8 cellular contexts compared by ENCODE assay signal in the genomic region with DNA sequence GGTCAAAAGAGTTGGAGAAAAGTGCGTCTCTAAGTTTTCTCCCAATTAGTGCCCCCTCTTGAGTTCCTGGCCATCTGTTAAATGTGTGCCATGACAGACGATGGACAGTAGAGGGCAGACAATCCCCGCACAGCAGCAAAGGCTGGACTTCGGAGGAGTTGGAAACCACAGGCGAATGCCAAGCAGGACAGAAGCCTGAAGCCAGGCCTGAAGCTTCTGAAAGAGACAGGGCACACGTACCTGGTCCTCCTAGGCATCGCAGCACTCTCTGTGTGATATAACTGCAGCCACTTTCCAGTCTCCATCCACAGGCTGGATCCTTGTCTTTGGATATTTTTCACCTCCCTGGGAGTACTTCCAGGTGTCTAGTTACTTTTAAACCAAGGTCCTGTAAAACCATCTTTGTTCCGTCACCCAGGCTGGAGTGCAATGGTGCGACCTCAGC. TPM values are rescaled to one million over a fixed set of nuclear protein-coding genes. Genes with fewer than 3 reads are reported as not detected.
DNase-seq lines count a peak whose midpoint lies in the region; ATAC-seq, FAIRE-seq and TF ChIP-seq lines count a peak whose summit lies in the region.

No MANE protein-coding gene starts in this region.

- H3K27ac ChIP-seq in Karpas-422 (ENCODE audit: low read length) (no peak overlapping the region), right atrium auricular region (no peak overlapping the region), prostate gland (no peak overlapping the region)
- no peak overlapping the region for H3K27ac ChIP-seq in effector memory CD4-positive, alpha-beta T cell (ENCODE audit: insufficient read depth, low read length, poor library complexity, severe bottlenecking)

- no peaks in the 10 kb centered on the region for H4K20me1 ChIP-seq in Karpas-422 (ENCODE audit: insufficient read depth, low read depth, low read length)

- peaks cover 27% of the 10 kb centered on the region for H3K4me1 ChIP-seq in Karpas-422 (ENCODE audit: low read length)
- H3K4me1 ChIP-seq in right atrium auricular region: no peaks in the 10 kb centered on the region
- no peaks in the 10 kb centered on the region for H3K4me1 ChIP-seq in prostate gland (replicated peaks)
- H3K4me1 ChIP-seq in effector memory CD4-positive, alpha-beta T cell (ENCODE audit: control insufficient read depth, insufficient read depth, low read length, poor library complexity, severe bottlenecking): no peaks in the 10 kb centered on the region

- H3K79me2 ChIP-seq in Karpas-422 (ENCODE audit: low read length): peaks cover 22% of the 10 kb centered on the region

- H3K9me2 ChIP-seq in Karpas-422 (replicated peaks; ENCODE audit: insufficient read depth, low read length): no peaks in the 10 kb centered on the region

- H3K4me3 ChIP-seq in Karpas-422 (ENCODE audit: low read length) (no peak overlapping the region), astrocyte of the cerebellum (ENCODE audit: low read depth, low read length) (no peak overlapping the region), right atrium auricular region (no peak overlapping the region), prostate gland (no peak overlapping the region)
- no peak overlapping the region for H3K4me3 ChIP-seq in effector memory CD4-positive, alpha-beta T cell (ENCODE audit: insufficient read depth, low read depth, low read length, poor library complexity, severe bottlenecking)

- no peaks in the 10 kb centered on the region for H3K27me3 ChIP-seq in Karpas-422 (ENCODE audit: low read length)
- no peaks in the 10 kb centered on the region for H3K27me3 ChIP-seq in right atrium auricular region
- no peaks in the 10 kb centered on the region for H3K27me3 ChIP-seq in prostate gland (replicated peaks; ENCODE audit: insufficient read depth)
- no peaks in the 10 kb centered on the region for H3K27me3 ChIP-seq in effector memory CD4-positive, alpha-beta T cell (replicated peaks; ENCODE audit: control insufficient read depth, insufficient read depth, low read length, poor library complexity, severe bottlenecking)

- TF ChIP-seq CTCF in astrocyte of the cerebellum (IDR thresholded peaks at IDR 0.05; ENCODE audit: low read depth, low read length, missing control alignments) (peak; percentile 97), right atrium auricular region (IDR thresholded peaks at IDR 0.05) (peak; percentile 70 to 90), prostate gland (IDR thresholded peaks at IDR 0.05) (peak; percentile 57 to 89 (median 78))

- H3K9me3 ChIP-seq in Karpas-422 (ENCODE audit: low read length): no peaks in the 10 kb centered on the region
- no peaks in the 10 kb centered on the region for H3K9me3 ChIP-seq in right atrium auricular region
- H3K9me3 ChIP-seq in prostate gland: no peaks in the 10 kb centered on the region
- H3K9me3 ChIP-seq in effector memory CD4-positive, alpha-beta T cell (ENCODE audit: control insufficient read depth, low read length): no peaks in the 10 kb centered on the region

- DNase-seq in Karpas-422 (peak; percentile 76), SHP77 (lab: John Stamatoyannopoulos, UW) (peak; percentile 67 to 78), astrocyte of the cerebellum (ENCODE audit: low read depth) (peak; percentile 74), right atrium auricular region (ENCODE audit: low spot score) (peak; percentile 80), prostate gland (ENCODE audit: low spot score) (peak; percentile 61)
- DNase-seq in effector memory CD4-positive, alpha-beta T cell: no peak

- 13% methylated on average over 9 of the region's 9 CpGs for WGBS in prostate gland

- intact Hi-C loops in prostate gland (cut with DNase I): loop anchor here (5.0 kb wide), 2 partner anchors 176 to 336 kb away; no protein-coding TSS in a partner anchor

- H2AFZ ChIP-seq in Karpas-422 (ENCODE audit: low read length): no peak overlapping the region

- FAIRE-seq in G401.6 (lab: Jason Lieb, UNC): peak; percentile 89

- no peak overlapping the region for H3K4me2 ChIP-seq in Karpas-422 (ENCODE audit: low read depth, low read length, poor library complexity, severe bottlenecking)

- ATAC-seq in GM18498 (IDR thresholded peaks at IDR 0.05; ENCODE audit: unreplicated experiment): no peak

- in situ Hi-C loops in astrocyte of the cerebellum (cut with HindIII; ENCODE audit: low sequenced_read_pairs): no loop called here

- H3K9ac ChIP-seq in Karpas-422 (ENCODE audit: low read length): no peak overlapping the region

- H3K36me3 ChIP-seq in Karpas-422 (ENCODE audit: insufficient read depth, low read length) (peaks cover 8% of the 10 kb centered on the region; the same call in 1 of the 2 replicates), right atrium auricular region (no peaks in the 10 kb centered on the region), prostate gland (no peaks in the 10 kb centered on the region)
- H3K36me3 ChIP-seq in effector memory CD4-positive, alpha-beta T cell (ENCODE audit: control insufficient read depth, insufficient read depth, low read length): no peaks in the 10 kb centered on the region

- TF ChIP-seq POLR2A in prostate gland (IDR thresholded peaks at IDR 0.05): no peak

RNA-seq across cellular contexts. Expression of gene C17orf100, which starts 14.5 kb away (rescaled TPM):
- total RNA-seq in Karpas-422 (2014; rRNA removed; shearing (Covaris generic); ENCODE audit: low replicate concordance): 0.18 TPM in 1 of 2 replicates, not detected in the other
- under 1 TPM in 1 of 2 donors, not detected in 1; 0.63 TPM for total RNA-seq in right atrium auricular region
- total RNA-seq in prostate gland: 1 to 10 TPM; 3.5 to 6.1 TPM

RNA-seq across cellular contexts. Expression of gene MED31, which starts 14.7 kb away (rescaled TPM):
- total RNA-seq in Karpas-422 (2014; rRNA removed; shearing (Covaris generic); ENCODE audit: low replicate concordance): 11.0 and 45.3 TPM in 2 replicates
- total RNA-seq in right atrium auricular region (1 to 10 TPM; 7.0 to 8.2 TPM), prostate gland (10 to 100 TPM in 1 of 2 donors, 1 to 10 TPM in 1; 8.3 to 10.7 TPM)

RNA-seq across cellular contexts. Expression of gene TXNDC17, which starts 25.2 kb away (rescaled TPM):
- 75.4 and 83.2 TPM in 2 replicates for total RNA-seq in Karpas-422 (2014; rRNA removed; shearing (Covaris generic); ENCODE audit: low replicate concordance)
- 100 to 1,000 TPM in 1 of 2 donors, 10 to 100 TPM in 1; 98.0 to 155 TPM for total RNA-seq in right atrium auricular region
- 100 to 1,000 TPM; 111 to 220 TPM for total RNA-seq in prostate gland

RNA-seq across cellular contexts. Expression of gene KIAA0753, which starts 25.6 kb away (rescaled TPM):
- total RNA-seq in Karpas-422 (2014; rRNA removed; shearing (Covaris generic); ENCODE audit: low replicate concordance): 13.7 and 30.5 TPM in 2 replicates
- 1 to 10 TPM; 5.3 to 8.4 TPM for total RNA-seq in right atrium auricular region
- total RNA-seq in prostate gland: 10 to 100 TPM; 17.2 to 28.3 TPM

RNA-seq across cellular contexts. Expression of gene SLC13A5, which starts 47.1 kb away (rescaled TPM):
- total RNA-seq in Karpas-422 (2014; rRNA removed; shearing (Covaris generic); ENCODE audit: low replicate concordance): not detected in 2 replicates
- not detected for total RNA-seq in right atrium auricular region
- 1 to 10 TPM; 1.1 to 1.6 TPM for total RNA-seq in prostate gland

Comparison
In these comparisons a context has a peak if more than half of its experiments do, and no peak if none do; other contexts are left out.
1. DNase-seq: peak in Karpas-422 (single experiment), SHP77 (2 of 2), astrocyte of the cerebellum (single experiment), right atrium auricular region (single experiment) and prostate gland (single experiment); none in effector memory CD4-positive, alpha-beta T cell (0 of 3).
2. Peak in every context shown above with its lines, with median percentiles within 50 percentile points of each other: CTCF ChIP-seq.